ENCODE assay signal across 8 cellular contexts in genomic region chr18:13216092-13216582, GRCh38. TPM values are rescaled to one million over a fixed set of nuclear protein-coding genes. Genes with fewer than 3 reads are reported as not detected.
DNase-seq lines count a peak whose midpoint lies in the region; ATAC-seq and TF ChIP-seq lines count a peak whose summit lies in the region.

No MANE protein-coding gene starts in this region.

- peak; percentile 84 for TF ChIP-seq CTCF in AG10803 (conservative IDR thresholded peaks at IDR 0.05; ENCODE audit: low read length)
- TF ChIP-seq CTCF in colonic mucosa (IDR thresholded peaks at IDR 0.05): peak; percentile 66

- H3K4me3 ChIP-seq in AG10803 (ENCODE audit: low read length) (no peak overlapping the region), colonic mucosa (no peak overlapping the region)

- H3K9me3 ChIP-seq in colonic mucosa: no peaks in the 10 kb centered on the region

- H3K27me3 ChIP-seq in colonic mucosa: no peaks in the 10 kb centered on the region

- H3K9ac ChIP-seq in colonic mucosa (ENCODE audit: low read depth in 2 of 2, low read length in 2 of 2): no peak overlapping the region

- ATAC-seq in GM19463 (IDR thresholded peaks at IDR 0.05; ENCODE audit: unreplicated experiment): peak; percentile 49
- no peak for ATAC-seq in HG02973 (IDR thresholded peaks at IDR 0.05; ENCODE audit: unreplicated experiment)

- no peak overlapping the region for H3K27ac ChIP-seq in colonic mucosa

- peaks cover 23% of the 10 kb centered on the region for H3K4me1 ChIP-seq in colonic mucosa

- DNase-seq in AG10803 (ENCODE audit: low read depth) (peak; percentile 80), NCI-H345 (lab: John Stamatoyannopoulos, UW) (peak; percentile 82), colonic mucosa (peak; percentile 87), left kidney (ENCODE audit: low read depth, low spot score) (peak; percentile 88)
- DNase-seq in activated CD4-positive, alpha-beta T cell treated with anti-CD3 and anti-CD28 coated beads for 24 hours (ENCODE audit: low read depth in 2 of 2): peak; percentile 23 to 47
- peak; percentile 16 to 56 (median 31) for DNase-seq in stimulated activated CD4-positive, alpha-beta T cell treated with anti-CD3 and anti-CD28 coated beads, TNF-alpha, amount 100 ng/mL, for 24 hours (ENCODE audit: low read depth in 3 of 3)

- no peaks in the 10 kb centered on the region for H3K36me3 ChIP-seq in colonic mucosa

- intact Hi-C loops in colonic mucosa (cut with DNase I): loop anchor here (2.0 to 5.0 kb wide), 2 partner anchors 315 to 411 kb away; no protein-coding TSS in a partner anchor

RNA-seq across cellular contexts. Expression of gene LDLRAD4, which starts 2.4 kb away (rescaled TPM):
- 10 to 100 TPM; 11.7 to 17.0 TPM for total RNA-seq in colonic mucosa

Comparison
In these comparisons a context has a peak if more than half of its experiments do, and no peak if none do; other contexts are left out.
1. DNase-seq: peak in every context shown above with its lines; median percentile 88 in left kidney; 87 in colonic mucosa; 82 in NCI-H345; 80 in AG10803; 35 in activated CD4-positive, alpha-beta T cell treated with anti-CD3 and anti-CD28 coated beads for 24 hours; 31 in stimulated activated CD4-positive, alpha-beta T cell treated with anti-CD3 and anti-CD28 coated beads, TNF-alpha, amount 100 ng/mL, for 24 hours.